ENCODE assay signal across 25 cellular contexts in genomic region chr7:137276194-137276593, GRCh38.
"Had no signal": no experiment of that assay in that cellular context is flagged by ENCODE, and none has a peak within 500 bp of the region (broad histone marks: within the 10 kb centered on the region; RNA-seq: fewer than 3 reads in every experiment).

No MANE protein-coding gene starts in this region.

- ATAC-seq: activated T-cell treated with anti-CD3 and anti-CD28 coated beads, Interleukin-2, amount 50 U/mL, for 4 hours; activated T-helper 17 cell treated with anti-CD3 and anti-CD28 coated beads, Interleukin-2, amount 50 U/mL, for 72 hours had no signal

- H3K27ac ChIP-seq: Peyer's patch, RWPE1, SJCRH30, VCaP had no signal

- H3K4me3 Mint-ChIP-seq: activated CD4-positive, alpha-beta memory T cell treated with anti-CD3 and anti-CD28 coated beads for 36 hours; activated CD4-positive, alpha-beta T cell treated with anti-CD3 and anti-CD28 coated beads, Interleukin-2, amount 10 ng/mL, durations not matched to agents 7 days and 5 days; activated naive CD4-positive, alpha-beta T cell treated with anti-CD3 and anti-CD28 coated beads for 36 hours; activated naive CD8-positive, alpha-beta T cell; activated T-cell treated with anti-CD3 and anti-CD28 coated beads, Interleukin-2, amount 50 U/mL, for 4 hours; activated T-helper 17 cell treated with anti-CD3 and anti-CD28 coated beads, Interleukin-2, amount 50 U/mL, for 72 hours had no signal

- H3K36me3 ChIP-seq: MG63, Peyer's patch, SJCRH30 had no signal

- H3K36me3 Mint-ChIP-seq: activated CD4-positive, alpha-beta memory T cell treated with anti-CD3 and anti-CD28 coated beads for 36 hours; activated naive CD8-positive, alpha-beta T cell had no signal

- DNase-seq: activated CD4-positive, alpha-beta memory T cell treated with anti-CD3 and anti-CD28 coated beads for 36 hours; activated CD4-positive, alpha-beta T cell treated with anti-CD3 and anti-CD28 coated beads, Interleukin-2, amount 10 ng/mL, durations not matched to agents 7 days and 5 days; activated CD4-positive, CD25-positive, alpha-beta regulatory T cell; activated CD8-positive, alpha-beta memory T cell treated with anti-CD3 and anti-CD28 coated beads for 24 hours; activated gamma-delta T cell; activated naive CD4-positive, alpha-beta T cell treated with anti-CD3 and anti-CD28 coated beads for 36 hours; activated T-cell treated with anti-CD3 and anti-CD28 coated beads, Interleukin-2, amount 50 U/mL, for 4 hours; MG63; MV-4-11; NCI-H1092 treated with DMSO at 0.1 percent for 48 hours; NCI-H1436; NCI-H1694 treated with DMSO at 0.1 percent for 48 hours; NCI-H2029 treated with DMSO at 0.1 percent for 48 hours; NCI-H345; NCI-H510A treated with DMSO at 0.1 percent for 48 hours; NCI-H69; Peyer's patch; Right ventricle myocardium superior; SJCRH30; SK-N-SH; T-helper 1 cell had no signal

- H3K4me1 Mint-ChIP-seq: activated CD4-positive, alpha-beta T cell treated with anti-CD3 and anti-CD28 coated beads, Interleukin-2, amount 10 ng/mL, durations not matched to agents 7 days and 5 days; activated T-helper 17 cell treated with anti-CD3 and anti-CD28 coated beads, Interleukin-2, amount 50 U/mL, for 72 hours had no signal

- H3K27ac Mint-ChIP-seq: activated CD4-positive, alpha-beta memory T cell treated with anti-CD3 and anti-CD28 coated beads for 36 hours; activated CD4-positive, alpha-beta T cell treated with anti-CD3 and anti-CD28 coated beads, Interleukin-2, amount 10 ng/mL, durations not matched to agents 7 days and 5 days; activated naive CD4-positive, alpha-beta T cell treated with anti-CD3 and anti-CD28 coated beads for 36 hours; activated naive CD8-positive, alpha-beta T cell; activated T-helper 17 cell treated with anti-CD3 and anti-CD28 coated beads, Interleukin-2, amount 50 U/mL, for 72 hours had no signal

- H3K27me3 Mint-ChIP-seq: activated CD4-positive, alpha-beta memory T cell treated with anti-CD3 and anti-CD28 coated beads for 36 hours; activated CD4-positive, alpha-beta T cell treated with anti-CD3 and anti-CD28 coated beads, Interleukin-2, amount 10 ng/mL, durations not matched to agents 7 days and 5 days; activated naive CD8-positive, alpha-beta T cell; activated T-helper 17 cell treated with anti-CD3 and anti-CD28 coated beads, Interleukin-2, amount 50 U/mL, for 72 hours had no signal

- H3K4me3 ChIP-seq: MG63, Peyer's patch, SJCRH30 had no signal

- H3K9me3 ChIP-seq: MG63, Peyer's patch, SJCRH30, SK-N-SH had no signal

- H3K27me3 ChIP-seq: MG63, Peyer's patch, SJCRH30 had no signal

- H3K9me3 Mint-ChIP-seq: activated CD4-positive, alpha-beta memory T cell treated with anti-CD3 and anti-CD28 coated beads for 36 hours; activated CD4-positive, alpha-beta T cell treated with anti-CD3 and anti-CD28 coated beads, Interleukin-2, amount 10 ng/mL, durations not matched to agents 7 days and 5 days; activated T-cell treated with anti-CD3 and anti-CD28 coated beads, Interleukin-2, amount 50 U/mL, for 4 hours had no signal

- H3K4me1 ChIP-seq: Peyer's patch, SJCRH30 had no signal
